ENCODE assay signal across 18 cellular contexts in the genomic region with DNA sequence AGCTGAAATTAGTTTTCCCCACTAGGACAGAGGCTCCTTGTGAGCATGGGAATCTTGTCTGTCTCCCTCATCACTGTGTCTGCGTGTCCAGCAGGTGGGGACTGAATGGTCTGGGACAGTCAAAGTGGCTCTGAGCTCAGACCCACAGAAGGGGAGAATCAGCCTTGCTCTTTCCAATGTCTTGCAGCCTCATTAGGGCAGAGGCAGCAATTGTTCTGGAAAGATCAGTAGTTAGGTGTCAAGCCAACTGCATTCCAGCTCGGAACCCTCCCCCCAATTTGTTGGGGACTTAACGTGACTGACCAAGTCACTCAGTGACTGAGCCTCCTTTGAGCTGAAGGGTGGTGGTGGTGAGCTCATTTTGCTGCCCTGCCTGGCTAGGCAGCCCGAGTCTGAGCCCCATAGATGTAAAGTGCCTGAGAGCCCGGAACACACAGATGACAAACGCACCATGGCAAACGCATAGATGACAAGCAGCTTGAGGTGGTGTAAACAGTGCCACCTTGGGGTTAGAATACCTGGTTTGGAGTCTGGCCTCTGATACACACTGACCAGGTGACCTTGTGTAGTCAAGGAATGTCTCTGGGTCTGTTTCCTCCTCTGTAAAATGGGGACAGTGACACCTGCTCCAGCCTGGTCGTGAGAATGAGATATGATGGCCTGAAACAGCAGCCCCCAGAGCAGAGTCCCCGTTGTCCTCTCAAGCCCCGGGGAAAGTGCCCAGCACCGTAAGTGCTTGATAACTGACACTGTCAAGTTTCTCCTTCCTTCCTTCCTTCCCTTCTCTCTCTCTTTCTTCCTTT. TPM values are rescaled to one million over a fixed set of nuclear protein-coding genes. Genes with fewer than 3 reads are reported as not detected.
DNase-seq lines count a peak whose midpoint lies in the region; ATAC-seq, FAIRE-seq and TF ChIP-seq lines count a peak whose summit lies in the region.
"Had no signal": no experiment of that assay in that cellular context is flagged by ENCODE, and none has a peak within 500 bp of the region (broad histone marks: within the 10 kb centered on the region; RNA-seq: fewer than 3 reads in every experiment).

No MANE protein-coding gene starts in this region.

- H2AFZ ChIP-seq in osteoblast (ENCODE audit: low read length), result no peak overlapping the region

- peak; percentile 19 for TF ChIP-seq CTCF in bronchial epithelial cell (IDR thresholded peaks at IDR 0.05; ENCODE audit: insufficient read depth, low read length, severe bottlenecking)
- no peak for TF ChIP-seq CTCF in osteoblast (IDR thresholded peaks at IDR 0.05; ENCODE audit: extremely low read depth, low read depth, low read length)

- H3K27me3 ChIP-seq in bronchial epithelial cell (ENCODE audit: control insufficient read depth, insufficient read depth, low read length), result peaks cover 19% of the 10 kb centered on the region
- peaks cover 56% of the 10 kb centered on the region for H3K27me3 ChIP-seq in osteoblast (ENCODE audit: insufficient read depth, low read length)

- H3K4me3 ChIP-seq in bronchial epithelial cell (ENCODE audit: low read depth, low read length), result no peak overlapping the region
- H3K4me3 ChIP-seq in osteoblast (ENCODE audit: insufficient read depth, low read length), result no peak overlapping the region
- H3K4me3 ChIP-seq: A549, GM12878, skin epidermis had no signal

- H3K79me2 ChIP-seq in osteoblast (ENCODE audit: insufficient read depth, low read length), result no peaks in the 10 kb centered on the region

- no peak overlapping the region for H3K4me2 ChIP-seq in osteoblast (ENCODE audit: insufficient read depth, low read length)
- H3K4me2 ChIP-seq: A549 had no signal

- DNase-seq in NCI-H1417 (lab: John Stamatoyannopoulos, UW) (peak; percentile 16 to 61 (median 36)), NCI-H1417 treated with DMSO at 0.1 percent for 48 hours (lab: John Stamatoyannopoulos, UW) (no peak), HT-29 (ENCODE audit: low spot score) (peak; percentile 39), bronchial epithelial cell (ENCODE audit: low read depth) (no peak), osteoblast (ENCODE audit: insufficient read length, low spot score, missing footprints) (peak; percentile 65), Kasumi-1 (lab: John Stamatoyannopoulos, UW) (no peak)
- DNase-seq: activated CD8-positive, alpha-beta T cell treated with anti-CD3 and anti-CD28 coated beads for 36 hours; caudate nucleus; HCEC 1CT; left cardiac atrium; NCI-H345 had no signal

- peaks cover 5% of the 10 kb centered on the region for H3K4me1 ChIP-seq in osteoblast (ENCODE audit: insufficient read depth, low read length)

- ATAC-seq in GM19397 (IDR thresholded peaks at IDR 0.05; ENCODE audit: unreplicated experiment) (no peak), GM21526 (IDR thresholded peaks at IDR 0.05; ENCODE audit: low FRiP score, unreplicated experiment) (no peak)
- ATAC-seq: A549; activated CD8-positive, alpha-beta T cell treated with anti-CD3 and anti-CD28 coated beads for 36 hours; GM12878; left cardiac atrium had no signal

- H4K20me1 ChIP-seq in osteoblast (ENCODE audit: insufficient read depth, low read length), result no peaks in the 10 kb centered on the region

- no peak overlapping the region for H3K27ac ChIP-seq in osteoblast (ENCODE audit: low read depth, low read length)
- H3K27ac ChIP-seq: A549, epithelial cell of prostate, skin epidermis had no signal

- no peaks in the 10 kb centered on the region for H3K9me3 ChIP-seq in osteoblast (ENCODE audit: low read depth, low read length)
- H3K9me3 ChIP-seq: A549 had no signal

- peak; percentile 18 for FAIRE-seq in bronchial epithelial cell (lab: Jason Lieb, UNC)
- FAIRE-seq: A549, GM12878, GM19239 had no signal

- H3K36me3 ChIP-seq in bronchial epithelial cell (ENCODE audit: control insufficient read depth, insufficient read depth, low read length), result no peaks in the 10 kb centered on the region
- H3K36me3 ChIP-seq in osteoblast (ENCODE audit: insufficient read depth, low read length), result no peaks in the 10 kb centered on the region

RNA-seq across cellular contexts. Expression of a gene that starts 2.7 kb away (rescaled TPM):
- not detected in 2 replicates for total RNA-seq in HT-29 (2014; rRNA removed; shearing (Covaris generic))
- total RNA-seq in bronchial epithelial cell (under 0.01 and 1.0 TPM in 2 replicates), osteoblast (9.0 and 11.5 TPM in 2 replicates)

Comparison
In these comparisons a context has a peak if more than half of its experiments do, and no peak if none do; other contexts are left out.
1. DNase-seq: peak in NCI-H1417 (3 of 3), HT-29 (single experiment) and osteoblast (single experiment); none in NCI-H1417 treated with DMSO at 0.1 percent for 48 hours (single experiment), bronchial epithelial cell (single experiment) and Kasumi-1 (0 of 2).